In the genomic region with DNA sequence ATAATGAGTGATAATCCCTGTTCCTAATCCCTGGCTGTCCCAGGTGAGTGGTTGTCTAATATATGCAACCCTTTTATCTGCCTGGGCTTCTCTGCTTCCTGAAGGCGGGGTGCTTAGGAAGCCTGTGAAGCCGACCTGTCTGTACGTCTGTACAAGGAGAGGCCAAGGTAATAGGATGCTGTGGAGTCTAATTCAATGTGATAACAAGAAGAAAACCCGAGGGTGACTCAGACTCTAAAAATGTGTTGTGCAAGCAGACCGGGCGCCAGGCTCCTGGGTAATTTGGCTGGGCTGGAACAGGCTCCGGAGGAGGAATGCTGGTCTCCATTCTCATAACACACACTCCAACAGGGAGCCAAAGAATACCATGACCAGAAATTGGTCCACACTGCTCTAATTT, we compare ENCODE assay signal across 1 cellular context.
TF ChIP-seq lines count a peak whose summit lies in the region.

No MANE protein-coding gene starts in this region.

TF ChIP-seq in K562, 482 proteins besides CTCF, POLR2A, EP300 and RAD21 (continued from another document):
- TF ChIP-seq, protein P1, sequence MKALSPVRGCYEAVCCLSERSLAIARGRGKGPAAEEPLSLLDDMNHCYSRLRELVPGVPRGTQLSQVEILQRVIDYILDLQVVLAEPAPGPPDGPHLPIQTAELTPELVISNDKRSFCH (CRISPR knock-in tag; IDR thresholded peaks at IDR 0.05): no peak
- TF ChIP-seq, protein P1 (tag; IDR thresholded peaks at IDR 0.05): no peak
- TF ChIP-seq SRF (CRISPR knock-in tag; IDR thresholded peaks at IDR 0.05): no peak
- no peak for TF ChIP-seq NR2F6 (CRISPR knock-in tag; IDR thresholded peaks at IDR 0.05)
- TF ChIP-seq BRD9 (IDR thresholded peaks at IDR 0.05; ENCODE audit: low read depth, partially characterized antibody): no peak
- TF ChIP-seq DIDO1 (tag; IDR thresholded peaks at IDR 0.05; ENCODE audit: low read depth): no peak
- TF ChIP-seq, protein P2, sequence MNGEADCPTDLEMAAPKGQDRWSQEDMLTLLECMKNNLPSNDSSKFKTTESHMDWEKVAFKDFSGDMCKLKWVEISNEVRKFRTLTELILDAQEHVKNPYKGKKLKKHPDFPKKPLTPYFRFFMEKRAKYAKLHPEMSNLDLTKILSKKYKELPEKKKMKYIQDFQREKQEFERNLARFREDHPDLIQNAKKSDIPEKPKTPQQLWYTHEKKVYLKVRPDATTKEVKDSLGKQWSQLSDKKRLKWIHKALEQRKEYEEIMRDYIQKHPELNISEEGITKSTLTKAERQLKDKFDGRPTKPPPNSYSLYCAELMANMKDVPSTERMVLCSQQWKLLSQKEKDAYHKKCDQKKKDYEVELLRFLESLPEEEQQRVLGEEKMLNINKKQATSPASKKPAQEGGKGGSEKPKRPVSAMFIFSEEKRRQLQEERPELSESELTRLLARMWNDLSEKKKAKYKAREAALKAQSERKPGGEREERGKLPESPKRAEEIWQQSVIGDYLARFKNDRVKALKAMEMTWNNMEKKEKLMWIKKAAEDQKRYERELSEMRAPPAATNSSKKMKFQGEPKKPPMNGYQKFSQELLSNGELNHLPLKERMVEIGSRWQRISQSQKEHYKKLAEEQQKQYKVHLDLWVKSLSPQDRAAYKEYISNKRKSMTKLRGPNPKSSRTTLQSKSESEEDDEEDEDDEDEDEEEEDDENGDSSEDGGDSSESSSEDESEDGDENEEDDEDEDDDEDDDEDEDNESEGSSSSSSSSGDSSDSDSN (IDR thresholded peaks at IDR 0.05; ENCODE audit: borderline replicate concordance in 1 of 2, low read depth in 2 of 2, low read length in 2 of 2): no peak
- TF ChIP-seq ZNF253 (CRISPR knock-in tag; conservative IDR thresholded peaks at IDR 0.05): no peak
- no peak for TF ChIP-seq BCOR (IDR thresholded peaks at IDR 0.05)
- no peak for TF ChIP-seq TBP (optimal IDR thresholded peaks at IDR 0.05; ENCODE audit: low read depth, low read length)
- TF ChIP-seq FOS (IDR thresholded peaks at IDR 0.05; ENCODE audit: extremely low read depth, insufficient read length): peak; percentile 47
- no peak for TF ChIP-seq POLR2G (IDR thresholded peaks at IDR 0.05; ENCODE audit: low read depth, low read length)
- TF ChIP-seq MTA2 (IDR thresholded peaks at IDR 0.05; ENCODE audit: low read depth): no peak
- TF ChIP-seq LCOR (CRISPR knock-in tag; IDR thresholded peaks at IDR 0.05): no peak
- TF ChIP-seq ZC3H4 (CRISPR knock-in tag; IDR thresholded peaks at IDR 0.05; ENCODE audit: borderline replicate concordance): no peak
- TF ChIP-seq, protein P3, sequence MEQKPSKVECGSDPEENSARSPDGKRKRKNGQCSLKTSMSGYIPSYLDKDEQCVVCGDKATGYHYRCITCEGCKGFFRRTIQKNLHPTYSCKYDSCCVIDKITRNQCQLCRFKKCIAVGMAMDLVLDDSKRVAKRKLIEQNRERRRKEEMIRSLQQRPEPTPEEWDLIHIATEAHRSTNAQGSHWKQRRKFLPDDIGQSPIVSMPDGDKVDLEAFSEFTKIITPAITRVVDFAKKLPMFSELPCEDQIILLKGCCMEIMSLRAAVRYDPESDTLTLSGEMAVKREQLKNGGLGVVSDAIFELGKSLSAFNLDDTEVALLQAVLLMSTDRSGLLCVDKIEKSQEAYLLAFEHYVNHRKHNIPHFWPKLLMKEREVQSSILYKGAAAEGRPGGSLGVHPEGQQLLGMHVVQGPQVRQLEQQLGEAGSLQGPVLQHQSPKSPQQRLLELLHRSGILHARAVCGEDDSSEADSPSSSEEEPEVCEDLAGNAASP (IDR thresholded peaks at IDR 0.05): no peak
- no peak for TF ChIP-seq ZBTB34 (CRISPR knock-in tag; IDR thresholded peaks at IDR 0.05)
- TF ChIP-seq MTA1 (IDR thresholded peaks at IDR 0.05; ENCODE audit: borderline replicate concordance): no peak
- TF ChIP-seq, protein P4, sequence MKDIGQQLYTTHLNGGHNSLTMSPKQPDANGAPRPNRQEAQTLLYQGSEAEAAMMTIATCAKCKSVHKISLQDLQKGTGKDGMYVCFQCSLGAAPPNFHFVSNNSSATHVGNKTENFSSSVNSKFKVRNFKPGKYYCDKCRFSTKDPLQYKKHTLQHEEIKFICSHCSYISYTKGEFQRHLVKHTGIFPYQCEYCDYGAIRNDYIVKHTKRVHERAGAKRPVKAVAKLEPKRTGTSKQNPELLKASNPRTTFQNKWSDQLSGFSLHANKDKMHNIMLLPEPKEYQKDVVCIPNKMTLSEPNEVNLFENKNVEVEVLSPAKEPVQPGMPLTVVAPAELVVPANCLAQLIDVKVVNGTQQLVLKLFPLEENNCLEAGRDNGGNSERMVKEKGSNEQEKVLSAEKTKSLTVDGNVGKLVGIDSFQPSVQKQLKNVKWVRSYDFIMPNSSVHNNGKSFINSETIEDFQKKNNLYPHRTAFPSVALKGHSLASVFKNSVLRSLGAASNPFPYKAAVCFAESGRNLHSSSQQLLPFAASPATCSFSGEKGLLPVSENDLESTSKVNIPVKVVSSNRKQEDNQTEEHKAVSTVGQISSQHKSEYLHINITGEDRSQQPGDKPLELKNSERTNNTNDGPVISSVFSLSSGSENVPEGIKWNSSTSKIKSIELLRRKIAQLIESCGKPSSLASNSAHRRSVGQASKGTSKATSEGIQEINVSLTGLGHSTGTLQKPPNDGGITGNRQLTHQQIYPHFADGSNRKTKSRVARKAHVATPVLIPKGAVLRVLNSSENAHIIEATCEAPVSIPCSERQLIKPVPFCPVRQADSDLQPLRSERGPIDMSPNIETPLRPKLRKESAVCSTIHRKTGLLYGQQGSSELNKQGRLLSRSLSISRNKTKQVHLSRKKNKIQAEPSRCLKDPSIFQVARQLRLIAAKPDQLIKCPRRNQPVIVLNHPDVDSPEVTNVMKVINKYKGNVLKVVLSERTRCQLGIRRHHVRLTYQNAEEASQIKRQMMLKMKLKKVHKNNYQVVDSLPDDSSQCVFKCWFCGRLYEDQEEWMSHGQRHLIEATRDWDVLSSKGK (CRISPR knock-in tag; IDR thresholded peaks at IDR 0.05): no peak
- TF ChIP-seq TFAM (CRISPR knock-in tag; conservative IDR thresholded peaks at IDR 0.05): no peak
- no peak for TF ChIP-seq NFIC (IDR thresholded peaks at IDR 0.05)
- no peak for TF ChIP-seq SIN3A (IDR thresholded peaks at IDR 0.05; ENCODE audit: borderline replicate concordance in 2 of 2, control insufficient read depth in 1 of 2, low read depth in 2 of 2, low read length in 2 of 2)
- no peak for TF ChIP-seq XRCC3 (IDR thresholded peaks at IDR 0.05)
- TF ChIP-seq RFX7 (CRISPR knock-in tag; IDR thresholded peaks at IDR 0.05): no peak
- peak; percentile 64; the same call in 1 of the 2 replicates for TF ChIP-seq DPF2 (IDR thresholded peaks at IDR 0.05)
- TF ChIP-seq TSC22D4 (tag; IDR thresholded peaks at IDR 0.05): no peak
- TF ChIP-seq FOSL1 (tag; conservative IDR thresholded peaks at IDR 0.05): peak; percentile 94
- no peak for TF ChIP-seq ZNF263 (CRISPR knock-in tag; IDR thresholded peaks at IDR 0.05; ENCODE audit: borderline replicate concordance)
- no peak for TF ChIP-seq IFI16 (CRISPR knock-in tag; IDR thresholded peaks at IDR 0.05)
- no peak for TF ChIP-seq ZNF75A (CRISPR knock-in tag; IDR thresholded peaks at IDR 0.05)
- TF ChIP-seq ZNF121 (CRISPR knock-in tag; conservative IDR thresholded peaks at IDR 0.05): no peak
- no peak for TF ChIP-seq RBM25 (IDR thresholded peaks at IDR 0.05; ENCODE audit: low read depth, low read length, severe bottlenecking)
- TF ChIP-seq ZNF133 (CRISPR knock-in tag; IDR thresholded peaks at IDR 0.05): no peak
- TF ChIP-seq TCF3 (CRISPR knock-in tag; IDR thresholded peaks at IDR 0.05): 0 out of 2 replicates have a peak, but pooled peaks have one; percentile 8
- TF ChIP-seq MAFK (IDR thresholded peaks at IDR 0.05; ENCODE audit: low read length): no peak
- no peak for TF ChIP-seq GATAD2A (IDR thresholded peaks at IDR 0.05)
- TF ChIP-seq ZNF224 (CRISPR knock-in tag; IDR thresholded peaks at IDR 0.05): no peak
- no peak for TF ChIP-seq MAZ (CRISPR knock-in tag; conservative IDR thresholded peaks at IDR 0.05 in 1 of 2, IDR thresholded peaks at IDR 0.05 in 1 of 2)
- TF ChIP-seq RB1 (IDR thresholded peaks at IDR 0.05; ENCODE audit: low read depth): no peak
- no peak for TF ChIP-seq DNMT1 (IDR thresholded peaks at IDR 0.05)
- TF ChIP-seq ARNT (IDR thresholded peaks at IDR 0.05): no peak
- TF ChIP-seq NCOA4 (IDR thresholded peaks at IDR 0.05; ENCODE audit: partially characterized antibody): no peak
- TF ChIP-seq CTBP1 (IDR thresholded peaks at IDR 0.05; ENCODE audit: borderline replicate concordance): peak; percentile 87
- TF ChIP-seq DMBX1 (CRISPR knock-in tag; IDR thresholded peaks at IDR 0.05; ENCODE audit: borderline replicate concordance): 0 out of 2 replicates have a peak, but pooled peaks have one; percentile 18
- no peak for TF ChIP-seq PYGO2 (tag; IDR thresholded peaks at IDR 0.05)
- TF ChIP-seq MAFF (IDR thresholded peaks at IDR 0.05; ENCODE audit: low read length): no peak
- no peak for TF ChIP-seq ZZZ3 (IDR thresholded peaks at IDR 0.05)
- peak; percentile 61; the same call in 1 of the 2 replicates for TF ChIP-seq SMARCA4 (IDR thresholded peaks at IDR 0.05)
- no peak for TF ChIP-seq KDM5B (IDR thresholded peaks at IDR 0.05; ENCODE audit: insufficient replicate concordance, low read depth, low read length)
- TF ChIP-seq ZNF165 (CRISPR knock-in tag; IDR thresholded peaks at IDR 0.05; ENCODE audit: borderline replicate concordance): no peak
- no peak for TF ChIP-seq COPS2 (conservative IDR thresholded peaks at IDR 0.05)
- TF ChIP-seq ZNF217 (CRISPR knock-in tag; IDR thresholded peaks at IDR 0.05): no peak
- TF ChIP-seq, protein P5, sequence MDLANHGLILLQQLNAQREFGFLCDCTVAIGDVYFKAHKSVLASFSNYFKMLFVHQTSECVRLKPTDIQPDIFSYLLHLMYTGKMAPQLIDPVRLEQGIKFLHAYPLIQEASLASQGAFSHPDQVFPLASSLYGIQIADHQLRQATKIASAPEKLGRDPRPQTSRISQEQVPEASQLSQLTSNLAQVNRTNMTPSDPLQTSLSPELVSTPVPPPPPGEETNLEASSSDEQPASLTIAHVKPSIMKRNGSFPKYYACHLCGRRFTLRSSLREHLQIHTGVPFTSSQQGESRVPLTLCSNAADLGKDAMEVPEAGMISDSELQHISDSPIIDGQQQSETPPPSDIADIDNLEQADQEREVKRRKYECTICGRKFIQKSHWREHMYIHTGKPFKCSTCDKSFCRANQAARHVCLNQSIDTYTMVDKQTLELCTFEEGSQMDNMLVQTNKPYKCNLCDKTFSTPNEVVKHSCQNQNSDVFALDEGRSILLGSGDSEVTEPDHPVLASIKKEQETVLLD (IDR thresholded peaks at IDR 0.05): no peak
- no peak for TF ChIP-seq VEZF1 (CRISPR knock-in tag; IDR thresholded peaks at IDR 0.05)
- no peak for TF ChIP-seq MCM7 (IDR thresholded peaks at IDR 0.05)
- TF ChIP-seq DLX4 (CRISPR knock-in tag; IDR thresholded peaks at IDR 0.05): no peak
- TF ChIP-seq SIRT6 (IDR thresholded peaks at IDR 0.05; ENCODE audit: low read depth, low read length): no peak
- no peak for TF ChIP-seq ZNF57 (CRISPR knock-in tag; IDR thresholded peaks at IDR 0.05)
- no peak for TF ChIP-seq STAT5A (IDR thresholded peaks at IDR 0.05; ENCODE audit: borderline replicate concordance, low read length)
- no peak for TF ChIP-seq GATA2 (CRISPR knock-in tag; IDR thresholded peaks at IDR 0.05)
- TF ChIP-seq SMAD4 (CRISPR knock-in tag; conservative IDR thresholded peaks at IDR 0.05): 0 out of 2 replicates have a peak, but pooled peaks have one; percentile 25
- no peak for TF ChIP-seq ATF7 (IDR thresholded peaks at IDR 0.05)
- no peak for TF ChIP-seq U2AF2 (optimal IDR thresholded peaks at IDR 0.05; ENCODE audit: low read depth, low read length)
- TF ChIP-seq ELF4 (CRISPR knock-in tag; IDR thresholded peaks at IDR 0.05): no peak
- no peak for TF ChIP-seq FOXK2 (conservative IDR thresholded peaks at IDR 0.05 in 1 of 2, IDR thresholded peaks at IDR 0.05 in 1 of 2; ENCODE audit: low read depth in 2 of 2)
- TF ChIP-seq ZNF77 (CRISPR knock-in tag; IDR thresholded peaks at IDR 0.05): no peak
- TF ChIP-seq KAT8 (IDR thresholded peaks at IDR 0.05; ENCODE audit: low read depth): no peak
TF ChIP-seq in K562: peak in this region for 25.
